In genomic region chr14:22226381-22226780, GRCh38 we compare ENCODE assay signal across 7 cellular contexts.
DNase-seq lines count a peak whose midpoint lies in the region; ATAC-seq and TF ChIP-seq lines count a peak whose summit lies in the region.

No MANE protein-coding gene starts in this region.

- peak overlapping the region; percentile 58 for H3K4me2 ChIP-seq in osteoblast (ENCODE audit: insufficient read depth, low read length)

- H3K36me3 Mint-ChIP-seq in activated naive CD4-positive, alpha-beta T cell treated with anti-CD3 and anti-CD28 coated beads, Interleukin-2, amount 50 U/mL, for 72 hours = no peaks in the 10 kb centered on the region

- TF ChIP-seq CTCF in GM12872 (IDR thresholded peaks at IDR 0.05; ENCODE audit: insufficient read depth, low read depth, low read length) (0 out of 3 replicates have a peak, but pooled peaks have one; percentile 16), NB4 (IDR thresholded peaks at IDR 0.05; ENCODE audit: low read depth, low read length) (peak; percentile 51), osteoblast (IDR thresholded peaks at IDR 0.05; ENCODE audit: extremely low read depth, low read depth, low read length) (peak; percentile 30)

- H3K27ac Mint-ChIP-seq in activated naive CD4-positive, alpha-beta T cell treated with anti-CD3 and anti-CD28 coated beads, Interleukin-2, amount 50 U/mL, for 72 hours = peak overlapping the region in 1 of 2 donors; percentile 83

- no peaks in the 10 kb centered on the region for H3K79me2 ChIP-seq in osteoblast (ENCODE audit: insufficient read depth, low read length)

- no peaks in the 10 kb centered on the region for H3K36me3 ChIP-seq in osteoblast (ENCODE audit: insufficient read depth, low read length)

- H3K9me3 Mint-ChIP-seq in activated naive CD4-positive, alpha-beta T cell treated with anti-CD3 and anti-CD28 coated beads, Interleukin-2, amount 50 U/mL, for 72 hours = no peaks in the 10 kb centered on the region

- no peak for TF ChIP-seq POLR2A in NB4 (IDR thresholded peaks at IDR 0.05; ENCODE audit: extremely low read depth, insufficient read length)

- peaks cover 6% of the 10 kb centered on the region for H3K4me1 ChIP-seq in osteoblast (ENCODE audit: insufficient read depth, low read length)

- peak overlapping the region; percentile 73 for H3K27ac ChIP-seq in osteoblast (ENCODE audit: low read depth, low read length)

- H3K9me3 ChIP-seq in osteoblast (ENCODE audit: low read depth, low read length) = no peaks in the 10 kb centered on the region

- ATAC-seq in activated naive CD4-positive, alpha-beta T cell treated with anti-CD3 and anti-CD28 coated beads, Interleukin-2, amount 50 U/mL, for 72 hours = peak; percentile 60 to 67
- ATAC-seq in HG02884 (IDR thresholded peaks at IDR 0.05; ENCODE audit: unreplicated experiment) = no peak

- no peak overlapping the region for H3K4me3 ChIP-seq in NB4 (ENCODE audit: low read depth, low read length)
- H3K4me3 ChIP-seq in osteoblast (ENCODE audit: insufficient read depth, low read length) = no peak overlapping the region

- no peak overlapping the region for H2AFZ ChIP-seq in osteoblast (ENCODE audit: low read length)

- intact Hi-C loops in posterior cingulate gyrus (cut with DNase I) = no loop called here

- no peaks in the 10 kb centered on the region for H4K20me1 ChIP-seq in osteoblast (ENCODE audit: insufficient read depth, low read length)

- peak; percentile 73 for DNase-seq in NB4 (ENCODE audit: low read depth)
- DNase-seq in activated naive CD4-positive, alpha-beta T cell treated with anti-CD3 and anti-CD28 coated beads, Interleukin-2, amount 50 U/mL, for 72 hours (ENCODE audit: low spot score in 2 of 2) = no peak
- DNase-seq in osteoblast (ENCODE audit: insufficient read length, low spot score, missing footprints) = no peak
- DNase-seq in posterior cingulate gyrus = no peak
- DNase-seq in NCI-H2227 treated with DMSO at 0.1 percent for 48 hours (lab: John Stamatoyannopoulos, UW) = no peak

- H3K27me3 ChIP-seq in osteoblast (ENCODE audit: insufficient read depth, low read length) = no peaks in the 10 kb centered on the region
